ENCODE assay signal across 1 cellular context in the genomic region with DNA sequence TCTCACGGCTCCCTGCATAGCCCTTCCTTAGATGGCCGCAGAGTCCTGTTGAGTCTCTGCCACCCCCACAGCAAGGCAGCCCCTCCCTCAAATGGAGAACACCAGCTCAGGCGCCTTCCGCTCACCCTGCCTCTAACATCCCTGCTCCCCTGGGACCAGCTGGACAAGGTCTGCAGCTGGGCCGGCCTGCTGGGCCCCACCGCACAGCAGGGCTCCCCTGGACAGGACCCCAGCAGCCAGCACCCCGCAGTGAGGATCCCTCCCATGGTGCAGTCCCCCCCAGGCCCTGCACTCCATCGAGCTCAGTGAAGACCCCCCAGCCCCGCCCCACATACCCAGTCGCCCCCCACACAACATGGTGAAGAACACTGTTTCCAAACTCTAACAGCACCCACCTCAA.
A peak's percentile ranks its signal among the peaks of the same experiment; 100 is the strongest.
TF ChIP-seq lines count a peak whose summit lies in the region.

No MANE protein-coding gene starts in this region.

TF ChIP-seq in K562, 482 proteins besides CTCF, POLR2A, EP300 and RAD21:
- TF ChIP-seq, protein P1, sequence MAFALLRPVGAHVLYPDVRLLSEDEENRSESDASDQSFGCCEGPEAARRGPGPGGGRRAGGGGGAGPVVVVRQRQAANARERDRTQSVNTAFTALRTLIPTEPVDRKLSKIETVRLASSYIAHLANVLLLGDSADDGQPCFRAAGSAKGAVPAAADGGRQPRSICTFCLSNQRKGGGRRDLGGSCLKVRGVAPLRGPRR (CRISPR knock-in tag; IDR thresholded peaks at IDR 0.05), result no peak
- no peak for TF ChIP-seq JUN (IDR thresholded peaks at IDR 0.05; ENCODE audit: borderline replicate concordance, low read depth, low read length)
- TF ChIP-seq JUN (CRISPR knock-in tag; IDR thresholded peaks at IDR 0.05; ENCODE audit: borderline replicate concordance), result no peak
- TF ChIP-seq RBFOX2 (IDR thresholded peaks at IDR 0.05; ENCODE audit: low read depth, low read length), result peak; percentile 56
- TF ChIP-seq, protein P2, sequence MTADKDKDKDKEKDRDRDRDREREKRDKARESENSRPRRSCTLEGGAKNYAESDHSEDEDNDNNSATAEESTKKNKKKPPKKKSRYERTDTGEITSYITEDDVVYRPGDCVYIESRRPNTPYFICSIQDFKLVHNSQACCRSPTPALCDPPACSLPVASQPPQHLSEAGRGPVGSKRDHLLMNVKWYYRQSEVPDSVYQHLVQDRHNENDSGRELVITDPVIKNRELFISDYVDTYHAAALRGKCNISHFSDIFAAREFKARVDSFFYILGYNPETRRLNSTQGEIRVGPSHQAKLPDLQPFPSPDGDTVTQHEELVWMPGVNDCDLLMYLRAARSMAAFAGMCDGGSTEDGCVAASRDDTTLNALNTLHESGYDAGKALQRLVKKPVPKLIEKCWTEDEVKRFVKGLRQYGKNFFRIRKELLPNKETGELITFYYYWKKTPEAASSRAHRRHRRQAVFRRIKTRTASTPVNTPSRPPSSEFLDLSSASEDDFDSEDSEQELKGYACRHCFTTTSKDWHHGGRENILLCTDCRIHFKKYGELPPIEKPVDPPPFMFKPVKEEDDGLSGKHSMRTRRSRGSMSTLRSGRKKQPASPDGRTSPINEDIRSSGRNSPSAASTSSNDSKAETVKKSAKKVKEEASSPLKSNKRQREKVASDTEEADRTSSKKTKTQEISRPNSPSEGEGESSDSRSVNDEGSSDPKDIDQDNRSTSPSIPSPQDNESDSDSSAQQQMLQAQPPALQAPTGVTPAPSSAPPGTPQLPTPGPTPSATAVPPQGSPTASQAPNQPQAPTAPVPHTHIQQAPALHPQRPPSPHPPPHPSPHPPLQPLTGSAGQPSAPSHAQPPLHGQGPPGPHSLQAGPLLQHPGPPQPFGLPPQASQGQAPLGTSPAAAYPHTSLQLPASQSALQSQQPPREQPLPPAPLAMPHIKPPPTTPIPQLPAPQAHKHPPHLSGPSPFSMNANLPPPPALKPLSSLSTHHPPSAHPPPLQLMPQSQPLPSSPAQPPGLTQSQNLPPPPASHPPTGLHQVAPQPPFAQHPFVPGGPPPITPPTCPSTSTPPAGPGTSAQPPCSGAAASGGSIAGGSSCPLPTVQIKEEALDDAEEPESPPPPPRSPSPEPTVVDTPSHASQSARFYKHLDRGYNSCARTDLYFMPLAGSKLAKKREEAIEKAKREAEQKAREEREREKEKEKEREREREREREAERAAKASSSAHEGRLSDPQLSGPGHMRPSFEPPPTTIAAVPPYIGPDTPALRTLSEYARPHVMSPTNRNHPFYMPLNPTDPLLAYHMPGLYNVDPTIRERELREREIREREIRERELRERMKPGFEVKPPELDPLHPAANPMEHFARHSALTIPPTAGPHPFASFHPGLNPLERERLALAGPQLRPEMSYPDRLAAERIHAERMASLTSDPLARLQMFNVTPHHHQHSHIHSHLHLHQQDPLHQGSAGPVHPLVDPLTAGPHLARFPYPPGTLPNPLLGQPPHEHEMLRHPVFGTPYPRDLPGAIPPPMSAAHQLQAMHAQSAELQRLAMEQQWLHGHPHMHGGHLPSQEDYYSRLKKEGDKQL (CRISPR knock-in tag; IDR thresholded peaks at IDR 0.05; ENCODE audit: borderline replicate concordance), result no peak
- TF ChIP-seq, protein P3, sequence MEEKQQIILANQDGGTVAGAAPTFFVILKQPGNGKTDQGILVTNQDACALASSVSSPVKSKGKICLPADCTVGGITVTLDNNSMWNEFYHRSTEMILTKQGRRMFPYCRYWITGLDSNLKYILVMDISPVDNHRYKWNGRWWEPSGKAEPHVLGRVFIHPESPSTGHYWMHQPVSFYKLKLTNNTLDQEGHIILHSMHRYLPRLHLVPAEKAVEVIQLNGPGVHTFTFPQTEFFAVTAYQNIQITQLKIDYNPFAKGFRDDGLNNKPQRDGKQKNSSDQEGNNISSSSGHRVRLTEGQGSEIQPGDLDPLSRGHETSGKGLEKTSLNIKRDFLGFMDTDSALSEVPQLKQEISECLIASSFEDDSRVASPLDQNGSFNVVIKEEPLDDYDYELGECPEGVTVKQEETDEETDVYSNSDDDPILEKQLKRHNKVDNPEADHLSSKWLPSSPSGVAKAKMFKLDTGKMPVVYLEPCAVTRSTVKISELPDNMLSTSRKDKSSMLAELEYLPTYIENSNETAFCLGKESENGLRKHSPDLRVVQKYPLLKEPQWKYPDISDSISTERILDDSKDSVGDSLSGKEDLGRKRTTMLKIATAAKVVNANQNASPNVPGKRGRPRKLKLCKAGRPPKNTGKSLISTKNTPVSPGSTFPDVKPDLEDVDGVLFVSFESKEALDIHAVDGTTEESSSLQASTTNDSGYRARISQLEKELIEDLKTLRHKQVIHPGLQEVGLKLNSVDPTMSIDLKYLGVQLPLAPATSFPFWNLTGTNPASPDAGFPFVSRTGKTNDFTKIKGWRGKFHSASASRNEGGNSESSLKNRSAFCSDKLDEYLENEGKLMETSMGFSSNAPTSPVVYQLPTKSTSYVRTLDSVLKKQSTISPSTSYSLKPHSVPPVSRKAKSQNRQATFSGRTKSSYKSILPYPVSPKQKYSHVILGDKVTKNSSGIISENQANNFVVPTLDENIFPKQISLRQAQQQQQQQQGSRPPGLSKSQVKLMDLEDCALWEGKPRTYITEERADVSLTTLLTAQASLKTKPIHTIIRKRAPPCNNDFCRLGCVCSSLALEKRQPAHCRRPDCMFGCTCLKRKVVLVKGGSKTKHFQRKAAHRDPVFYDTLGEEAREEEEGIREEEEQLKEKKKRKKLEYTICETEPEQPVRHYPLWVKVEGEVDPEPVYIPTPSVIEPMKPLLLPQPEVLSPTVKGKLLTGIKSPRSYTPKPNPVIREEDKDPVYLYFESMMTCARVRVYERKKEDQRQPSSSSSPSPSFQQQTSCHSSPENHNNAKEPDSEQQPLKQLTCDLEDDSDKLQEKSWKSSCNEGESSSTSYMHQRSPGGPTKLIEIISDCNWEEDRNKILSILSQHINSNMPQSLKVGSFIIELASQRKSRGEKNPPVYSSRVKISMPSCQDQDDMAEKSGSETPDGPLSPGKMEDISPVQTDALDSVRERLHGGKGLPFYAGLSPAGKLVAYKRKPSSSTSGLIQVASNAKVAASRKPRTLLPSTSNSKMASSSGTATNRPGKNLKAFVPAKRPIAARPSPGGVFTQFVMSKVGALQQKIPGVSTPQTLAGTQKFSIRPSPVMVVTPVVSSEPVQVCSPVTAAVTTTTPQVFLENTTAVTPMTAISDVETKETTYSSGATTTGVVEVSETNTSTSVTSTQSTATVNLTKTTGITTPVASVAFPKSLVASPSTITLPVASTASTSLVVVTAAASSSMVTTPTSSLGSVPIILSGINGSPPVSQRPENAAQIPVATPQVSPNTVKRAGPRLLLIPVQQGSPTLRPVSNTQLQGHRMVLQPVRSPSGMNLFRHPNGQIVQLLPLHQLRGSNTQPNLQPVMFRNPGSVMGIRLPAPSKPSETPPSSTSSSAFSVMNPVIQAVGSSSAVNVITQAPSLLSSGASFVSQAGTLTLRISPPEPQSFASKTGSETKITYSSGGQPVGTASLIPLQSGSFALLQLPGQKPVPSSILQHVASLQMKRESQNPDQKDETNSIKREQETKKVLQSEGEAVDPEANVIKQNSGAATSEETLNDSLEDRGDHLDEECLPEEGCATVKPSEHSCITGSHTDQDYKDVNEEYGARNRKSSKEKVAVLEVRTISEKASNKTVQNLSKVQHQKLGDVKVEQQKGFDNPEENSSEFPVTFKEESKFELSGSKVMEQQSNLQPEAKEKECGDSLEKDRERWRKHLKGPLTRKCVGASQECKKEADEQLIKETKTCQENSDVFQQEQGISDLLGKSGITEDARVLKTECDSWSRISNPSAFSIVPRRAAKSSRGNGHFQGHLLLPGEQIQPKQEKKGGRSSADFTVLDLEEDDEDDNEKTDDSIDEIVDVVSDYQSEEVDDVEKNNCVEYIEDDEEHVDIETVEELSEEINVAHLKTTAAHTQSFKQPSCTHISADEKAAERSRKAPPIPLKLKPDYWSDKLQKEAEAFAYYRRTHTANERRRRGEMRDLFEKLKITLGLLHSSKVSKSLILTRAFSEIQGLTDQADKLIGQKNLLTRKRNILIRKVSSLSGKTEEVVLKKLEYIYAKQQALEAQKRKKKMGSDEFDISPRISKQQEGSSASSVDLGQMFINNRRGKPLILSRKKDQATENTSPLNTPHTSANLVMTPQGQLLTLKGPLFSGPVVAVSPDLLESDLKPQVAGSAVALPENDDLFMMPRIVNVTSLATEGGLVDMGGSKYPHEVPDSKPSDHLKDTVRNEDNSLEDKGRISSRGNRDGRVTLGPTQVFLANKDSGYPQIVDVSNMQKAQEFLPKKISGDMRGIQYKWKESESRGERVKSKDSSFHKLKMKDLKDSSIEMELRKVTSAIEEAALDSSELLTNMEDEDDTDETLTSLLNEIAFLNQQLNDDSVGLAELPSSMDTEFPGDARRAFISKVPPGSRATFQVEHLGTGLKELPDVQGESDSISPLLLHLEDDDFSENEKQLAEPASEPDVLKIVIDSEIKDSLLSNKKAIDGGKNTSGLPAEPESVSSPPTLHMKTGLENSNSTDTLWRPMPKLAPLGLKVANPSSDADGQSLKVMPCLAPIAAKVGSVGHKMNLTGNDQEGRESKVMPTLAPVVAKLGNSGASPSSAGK (IDR thresholded peaks at IDR 0.05), result no peak
- TF ChIP-seq RBM22 (IDR thresholded peaks at IDR 0.05; ENCODE audit: low read depth, low read length, poor library complexity, severe bottlenecking), result peak; percentile 8
- TF ChIP-seq, protein P4, sequence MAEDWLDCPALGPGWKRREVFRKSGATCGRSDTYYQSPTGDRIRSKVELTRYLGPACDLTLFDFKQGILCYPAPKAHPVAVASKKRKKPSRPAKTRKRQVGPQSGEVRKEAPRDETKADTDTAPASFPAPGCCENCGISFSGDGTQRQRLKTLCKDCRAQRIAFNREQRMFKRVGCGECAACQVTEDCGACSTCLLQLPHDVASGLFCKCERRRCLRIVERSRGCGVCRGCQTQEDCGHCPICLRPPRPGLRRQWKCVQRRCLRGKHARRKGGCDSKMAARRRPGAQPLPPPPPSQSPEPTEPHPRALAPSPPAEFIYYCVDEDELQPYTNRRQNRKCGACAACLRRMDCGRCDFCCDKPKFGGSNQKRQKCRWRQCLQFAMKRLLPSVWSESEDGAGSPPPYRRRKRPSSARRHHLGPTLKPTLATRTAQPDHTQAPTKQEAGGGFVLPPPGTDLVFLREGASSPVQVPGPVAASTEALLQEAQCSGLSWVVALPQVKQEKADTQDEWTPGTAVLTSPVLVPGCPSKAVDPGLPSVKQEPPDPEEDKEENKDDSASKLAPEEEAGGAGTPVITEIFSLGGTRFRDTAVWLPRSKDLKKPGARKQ (CRISPR knock-in tag; IDR thresholded peaks at IDR 0.05), result no peak
- TF ChIP-seq DIDO1 (tag; IDR thresholded peaks at IDR 0.05; ENCODE audit: low read depth), result no peak
- no peak for TF ChIP-seq IRF2 (CRISPR knock-in tag; IDR thresholded peaks at IDR 0.05)
- peak; percentile 80 for TF ChIP-seq POLR2G (IDR thresholded peaks at IDR 0.05; ENCODE audit: low read depth, low read length)
- TF ChIP-seq, protein P5, sequence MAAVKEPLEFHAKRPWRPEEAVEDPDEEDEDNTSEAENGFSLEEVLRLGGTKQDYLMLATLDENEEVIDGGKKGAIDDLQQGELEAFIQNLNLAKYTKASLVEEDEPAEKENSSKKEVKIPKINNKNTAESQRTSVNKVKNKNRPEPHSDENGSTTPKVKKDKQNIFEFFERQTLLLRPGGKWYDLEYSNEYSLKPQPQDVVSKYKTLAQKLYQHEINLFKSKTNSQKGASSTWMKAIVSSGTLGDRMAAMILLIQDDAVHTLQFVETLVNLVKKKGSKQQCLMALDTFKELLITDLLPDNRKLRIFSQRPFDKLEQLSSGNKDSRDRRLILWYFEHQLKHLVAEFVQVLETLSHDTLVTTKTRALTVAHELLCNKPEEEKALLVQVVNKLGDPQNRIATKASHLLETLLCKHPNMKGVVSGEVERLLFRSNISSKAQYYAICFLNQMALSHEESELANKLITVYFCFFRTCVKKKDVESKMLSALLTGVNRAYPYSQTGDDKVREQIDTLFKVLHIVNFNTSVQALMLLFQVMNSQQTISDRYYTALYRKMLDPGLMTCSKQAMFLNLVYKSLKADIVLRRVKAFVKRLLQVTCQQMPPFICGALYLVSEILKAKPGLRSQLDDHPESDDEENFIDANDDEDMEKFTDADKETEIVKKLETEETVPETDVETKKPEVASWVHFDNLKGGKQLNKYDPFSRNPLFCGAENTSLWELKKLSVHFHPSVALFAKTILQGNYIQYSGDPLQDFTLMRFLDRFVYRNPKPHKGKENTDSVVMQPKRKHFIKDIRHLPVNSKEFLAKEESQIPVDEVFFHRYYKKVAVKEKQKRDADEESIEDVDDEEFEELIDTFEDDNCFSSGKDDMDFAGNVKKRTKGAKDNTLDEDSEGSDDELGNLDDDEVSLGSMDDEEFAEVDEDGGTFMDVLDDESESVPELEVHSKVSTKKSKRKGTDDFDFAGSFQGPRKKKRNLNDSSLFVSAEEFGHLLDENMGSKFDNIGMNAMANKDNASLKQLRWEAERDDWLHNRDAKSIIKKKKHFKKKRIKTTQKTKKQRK (IDR thresholded peaks at IDR 0.05; ENCODE audit: borderline replicate concordance, low read depth, low read length), result no peak
- TF ChIP-seq, protein P6, sequence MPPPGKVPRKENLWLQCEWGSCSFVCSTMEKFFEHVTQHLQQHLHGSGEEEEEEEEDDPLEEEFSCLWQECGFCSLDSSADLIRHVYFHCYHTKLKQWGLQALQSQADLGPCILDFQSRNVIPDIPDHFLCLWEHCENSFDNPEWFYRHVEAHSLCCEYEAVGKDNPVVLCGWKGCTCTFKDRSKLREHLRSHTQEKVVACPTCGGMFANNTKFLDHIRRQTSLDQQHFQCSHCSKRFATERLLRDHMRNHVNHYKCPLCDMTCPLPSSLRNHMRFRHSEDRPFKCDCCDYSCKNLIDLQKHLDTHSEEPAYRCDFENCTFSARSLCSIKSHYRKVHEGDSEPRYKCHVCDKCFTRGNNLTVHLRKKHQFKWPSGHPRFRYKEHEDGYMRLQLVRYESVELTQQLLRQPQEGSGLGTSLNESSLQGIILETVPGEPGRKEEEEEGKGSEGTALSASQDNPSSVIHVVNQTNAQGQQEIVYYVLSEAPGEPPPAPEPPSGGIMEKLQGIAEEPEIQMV (tag; conservative IDR thresholded peaks at IDR 0.05; ENCODE audit: low read depth), result no peak
TF ChIP-seq in K562: peak in this region for 3.
